12 cellular contexts compared by ENCODE assay signal in the genomic region with DNA sequence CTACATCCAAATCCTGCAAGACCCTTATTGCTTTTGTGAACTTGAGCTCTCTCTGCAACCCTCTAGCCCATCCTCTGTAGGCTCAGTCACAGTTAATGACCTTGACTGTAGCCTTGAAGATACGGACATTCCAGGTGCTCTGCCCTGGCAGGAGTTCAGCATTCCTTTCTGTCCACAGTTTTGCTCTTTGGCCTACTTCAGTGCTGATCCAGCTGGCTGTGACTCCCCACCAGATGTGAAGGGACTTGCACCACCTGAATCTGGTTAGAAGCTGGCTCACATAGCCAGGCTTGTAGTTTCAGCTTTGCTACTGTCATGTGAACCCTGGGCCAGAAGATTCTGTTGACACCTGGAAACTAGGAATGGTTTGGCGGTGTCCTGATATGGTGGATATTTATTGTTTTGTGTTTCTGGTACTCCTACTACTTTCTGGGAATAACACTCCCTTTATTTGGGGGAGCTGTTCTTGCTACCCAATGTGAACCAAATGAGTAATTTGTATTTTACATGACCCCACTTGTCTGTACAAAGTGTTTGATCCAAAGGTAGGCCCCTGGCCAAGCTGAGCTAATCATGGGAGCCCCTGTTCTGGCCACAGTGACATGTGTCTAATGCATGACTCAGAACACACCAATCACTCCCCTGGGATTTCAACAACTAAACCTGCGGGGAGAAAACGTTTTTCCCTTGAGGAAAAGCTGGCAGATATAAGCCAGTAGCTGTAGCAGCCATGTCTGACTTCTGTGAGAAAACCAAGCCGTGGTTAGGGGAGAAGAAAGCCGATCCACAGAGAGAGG.
DNase-seq lines count a peak whose midpoint lies in the region; ATAC-seq and TF ChIP-seq lines count a peak whose summit lies in the region.
"Had no signal": no experiment of that assay in that cellular context is flagged by ENCODE, and none has a peak within 500 bp of the region (broad histone marks: within the 10 kb centered on the region; RNA-seq: fewer than 3 reads in every experiment).

No MANE protein-coding gene starts in this region.

- H3K9me3 ChIP-seq in SJCRH30 (replicated peaks) (no peaks in the 10 kb centered on the region), stomach (no peaks in the 10 kb centered on the region)

- no peak overlapping the region for H3K4me3 ChIP-seq in SJCRH30
- H3K4me3 ChIP-seq in fibroblast of villous mesenchyme (ENCODE audit: low read depth, low read length) = no peak overlapping the region
- H3K4me3 ChIP-seq in stomach = no peak overlapping the region

- no peaks in the 10 kb centered on the region for H3K27me3 ChIP-seq in SJCRH30
- peaks cover 0 to 10% (median 0%) of the 10 kb centered on the region in 3 donors for H3K27me3 ChIP-seq in stomach

- no peak overlapping the region for H3K27ac Mint-ChIP-seq in HFFc6
- H3K27ac Mint-ChIP-seq: activated naive CD8-positive, alpha-beta T cell; IgD-negative memory B cell had no signal

- H3K36me3 ChIP-seq in SJCRH30 (no peaks in the 10 kb centered on the region), stomach (no peaks in the 10 kb centered on the region)

- TF ChIP-seq POLR2A in stomach (IDR thresholded peaks at IDR 0.05) = no peak

- peaks cover 34% of the 10 kb centered on the region for H3K27me3 Mint-ChIP-seq in HFFc6 (ENCODE audit: insufficient read depth)

- H3K4me1 Mint-ChIP-seq in HFFc6 (ENCODE audit: low read depth) = peaks cover 11% of the 10 kb centered on the region

- no peak for TF ChIP-seq CTCF in fibroblast of villous mesenchyme (IDR thresholded peaks at IDR 0.05; ENCODE audit: insufficient read depth, low read depth, low read length)
- TF ChIP-seq CTCF in stomach (IDR thresholded peaks at IDR 0.05) = no peak
- no peak for TF ChIP-seq CTCF in HFFc6 (IDR thresholded peaks at IDR 0.05)

- no peaks in the 10 kb centered on the region for H3K9me3 Mint-ChIP-seq in HFFc6

- TF ChIP-seq EP300 in stomach (IDR thresholded peaks at IDR 0.05) = no peak

- H3K27ac ChIP-seq in SJCRH30 (no peak overlapping the region), stomach (no peak overlapping the region)

- no peak overlapping the region for H3K4me3 Mint-ChIP-seq in HFFc6
- H3K4me3 Mint-ChIP-seq: activated naive CD8-positive, alpha-beta T cell; IgD-negative memory B cell had no signal

- intact Hi-C loops in stomach (cut with DNase I; ENCODE audit: low total_unique reads) = no loop called here

- H3K36me3 Mint-ChIP-seq in HFFc6 (ENCODE audit: low read depth) = no peaks in the 10 kb centered on the region
- H3K36me3 Mint-ChIP-seq: activated naive CD8-positive, alpha-beta T cell; IgD-negative memory B cell had no signal

- peak; percentile 74 for DNase-seq in HPDE6-E6E7 (ENCODE audit: extremely low spot score)
- DNase-seq in SJCRH30 = peak; percentile 21 to 30
- DNase-seq in fibroblast of villous mesenchyme (ENCODE audit: low read depth) = peak; percentile 58
- peak; percentile 70 for DNase-seq in stomach
- DNase-seq in globus pallidus (ENCODE audit: low spot score) = no peak
- no peak for DNase-seq in HFFc6
- no peak for DNase-seq in Ammon's horn (ENCODE audit: low spot score)
- DNase-seq: activated CD4-positive, alpha-beta T cell treated with anti-CD3 and anti-CD28 coated beads, Interleukin-2, amount 50 U/mL, for 1 hour had no signal

- ATAC-seq in HG03378 (IDR thresholded peaks at IDR 0.05; ENCODE audit: unreplicated experiment) = no peak
- ATAC-seq: SK-N-SH treated with all-trans-retinoic acid at 6 μM for 48 hours had no signal

- WGBS in stomach, 5 donors = 60 to 78% (median 71%) methylated on average over 6 of the region's 6 CpGs

- H3K4me1 ChIP-seq in SJCRH30 (peaks cover 9% of the 10 kb centered on the region), stomach (peaks cover 0 to 5% (median 2%) of the 10 kb centered on the region in 4 donors)

Comparison
In these comparisons a context has a peak if more than half of its experiments do, and no peak if none do; other contexts are left out.
1. DNase-seq: peak in HPDE6-E6E7 (single experiment), SJCRH30 (2 of 2), fibroblast of villous mesenchyme (single experiment) and stomach (single experiment); none in globus pallidus (single experiment), HFFc6 (single experiment) and Ammon's horn (single experiment).